In genomic region chr10:63247771-63248170, GRCh38 we compare ENCODE assay signal across 33 cellular contexts.
DNase-seq lines count a peak whose midpoint lies in the region; ATAC-seq, FAIRE-seq and TF ChIP-seq lines count a peak whose summit lies in the region.
"Had no signal": no experiment of that assay in that cellular context is flagged by ENCODE, and none has a peak within 500 bp of the region (broad histone marks: within the 10 kb centered on the region; RNA-seq: fewer than 3 reads in every experiment).

No MANE protein-coding gene starts in this region.

- intact Hi-C loops in heart left ventricle (cut with DNase I): no loop called here
- intact Hi-C loops in Right ventricle myocardium superior (cut with DNase I): no loop called here

- H2AFZ ChIP-seq in astrocyte (ENCODE audit: low read depth, low read length): no peak overlapping the region

- H3K27me3 Mint-ChIP-seq in activated CD4-positive, alpha-beta T cell treated with anti-CD3 and anti-CD28 coated beads, Interleukin-2, amount 10 ng/mL, durations not matched to agents 7 days and 5 days: no peaks in the 10 kb centered on the region
- H3K27me3 Mint-ChIP-seq in astrocyte (ENCODE audit: low read depth, unreplicated experiment): no peaks in the 10 kb centered on the region
- H3K27me3 Mint-ChIP-seq: activated naive CD8-positive, alpha-beta T cell treated with anti-CD3 and anti-CD28 coated beads for 36 hours; IgD-negative memory B cell; natural killer cell treated with Interleukin-12 subunit alpha and Interleukin-12 subunit beta and Interleukin-15 and Interleukin-18, amount 100 ng/mL, for 72 hours; stimulated activated memory B cell treated with anti-CD40 and anti-IgM and Interleukin-4, amounts not matched to agents 10 μg/mL and 1 μg/mL and 100 μg/mL, for 72 hours; T-helper 17 cell; type B pancreatic cell had no signal

- peaks cover 94% of the 10 kb centered on the region for H4K20me1 ChIP-seq in astrocyte (ENCODE audit: insufficient read depth, low read length)

- H3K27ac ChIP-seq in astrocyte (ENCODE audit: low read depth, low read length) (no peak overlapping the region), foreskin keratinocyte (no peak overlapping the region), heart left ventricle (no peak overlapping the region)
- H3K27ac ChIP-seq: 22Rv1, gastroesophageal sphincter had no signal

- H3K9me3 Mint-ChIP-seq in activated CD4-positive, alpha-beta T cell treated with anti-CD3 and anti-CD28 coated beads, Interleukin-2, amount 10 ng/mL, durations not matched to agents 7 days and 5 days: peaks cover 8% of the 10 kb centered on the region
- no peaks in the 10 kb centered on the region for H3K9me3 Mint-ChIP-seq in astrocyte (ENCODE audit: unreplicated experiment)
- H3K9me3 Mint-ChIP-seq: natural killer cell treated with Interleukin-12 subunit alpha and Interleukin-12 subunit beta and Interleukin-15 and Interleukin-18, amount 100 ng/mL, for 72 hours had no signal

- H3K9me3 ChIP-seq in astrocyte (ENCODE audit: insufficient read depth, low read depth, low read length) (no peaks in the 10 kb centered on the region), heart left ventricle (peaks cover 0 to 9% (median 0%) of the 10 kb centered on the region in 12 donors)
- H3K9me3 ChIP-seq: gastroesophageal sphincter, mucosa of descending colon, SK-N-SH had no signal

- TF ChIP-seq CTCF in astrocyte (IDR thresholded peaks at IDR 0.05; ENCODE audit: insufficient read depth, low read depth, low read length): no peak
- TF ChIP-seq CTCF in foreskin keratinocyte (conservative IDR thresholded peaks at IDR 0.05): no peak
- TF ChIP-seq CTCF in heart left ventricle (IDR thresholded peaks at IDR 0.05): no peak

- H3K4me2 ChIP-seq in astrocyte (ENCODE audit: low read length): no peak overlapping the region
- H3K4me2 ChIP-seq: SK-N-SH had no signal

- peaks cover 41% of the 10 kb centered on the region for H3K4me1 Mint-ChIP-seq in activated CD4-positive, alpha-beta T cell treated with anti-CD3 and anti-CD28 coated beads, Interleukin-2, amount 10 ng/mL, durations not matched to agents 7 days and 5 days
- H3K4me1 Mint-ChIP-seq in astrocyte (ENCODE audit: low read depth, unreplicated experiment): peaks cover 6% of the 10 kb centered on the region

- peaks cover 99% of the 10 kb centered on the region for H3K79me2 ChIP-seq in astrocyte (ENCODE audit: insufficient read depth, low read length)

- WGBS in heart left ventricle, 4 donors: 88 to 96% (median 93%) methylated on average over 4 of the region's 4 CpGs

- no peak for DNase-seq in activated CD4-positive, alpha-beta T cell treated with anti-CD3 and anti-CD28 coated beads, Interleukin-2, amount 10 ng/mL, durations not matched to agents 7 days and 5 days
- no peak for DNase-seq in activated CD4-positive, alpha-beta T cell treated with anti-CD3 and anti-CD28 coated beads, Interleukin-2, amount 50 U/mL, for 48 hours
- DNase-seq in astrocyte (ENCODE audit: low read depth): peak; percentile 41
- DNase-seq in foreskin keratinocyte: no peak
- DNase-seq in heart left ventricle: no peak
- no peak for DNase-seq in NOMO-1 treated with dmso at 0.1 percent for 144 hours (lab: John Stamatoyannopoulos, UW; ENCODE audit: unreplicated experiment)
- no peak for DNase-seq in NCI-H1694 (lab: John Stamatoyannopoulos, UW)
- DNase-seq in Right ventricle myocardium superior: no peak
- DNase-seq: activated CD4-positive, alpha-beta T cell treated with anti-CD3 and anti-CD28 coated beads for 1 hour; activated CD8-positive, alpha-beta memory T cell treated with anti-CD3 and anti-CD28 coated beads for 24 hours; activated effector memory CD4-positive, alpha-beta T cell treated with anti-CD3 and anti-CD28 coated beads, Interleukin-2, amount 50 U/mL, for 16 hours; activated naive CD8-positive, alpha-beta T cell treated with anti-CD3 and anti-CD28 coated beads for 36 hours; aorta; DMS79 treated with DMSO at 0.1 percent for 48 hours; hypothalamus; left colon; MM.1S; mucosa of descending colon; NCI-H1417; NCI-H2081 treated with DMSO at 0.1 percent for 48 hours; NCI-H2227 treated with DMSO at 0.1 percent for 48 hours; NCI-H526; occipital lobe; SK-N-SH; substantia nigra; T-helper 17 cell had no signal

- no peak for TF ChIP-seq POLR2A in heart left ventricle (IDR thresholded peaks at IDR 0.05)

- CTCF ChIA-PET in activated CD4-positive, alpha-beta T cell treated with anti-CD3 and anti-CD28 coated beads, Interleukin-2, amount 10 ng/mL, durations not matched to agents 7 days and 5 days (lab: Charles Lee): no interaction called here

- H3K27me3 ChIP-seq in astrocyte (ENCODE audit: insufficient read depth, low read length) (no peaks in the 10 kb centered on the region), foreskin keratinocyte (no peaks in the 10 kb centered on the region), heart left ventricle (no peaks in the 10 kb centered on the region)
- H3K27me3 ChIP-seq: gastroesophageal sphincter had no signal

- H3K36me3 Mint-ChIP-seq in activated CD4-positive, alpha-beta T cell treated with anti-CD3 and anti-CD28 coated beads, Interleukin-2, amount 10 ng/mL, durations not matched to agents 7 days and 5 days (ENCODE audit: low read depth): peaks cover 41% of the 10 kb centered on the region
- H3K36me3 Mint-ChIP-seq in astrocyte (ENCODE audit: low read depth, unreplicated experiment): peaks cover 12% of the 10 kb centered on the region

- H3K4me3 Mint-ChIP-seq in activated CD4-positive, alpha-beta T cell treated with anti-CD3 and anti-CD28 coated beads, Interleukin-2, amount 10 ng/mL, durations not matched to agents 7 days and 5 days: no peak overlapping the region
- H3K4me3 Mint-ChIP-seq in astrocyte (ENCODE audit: unreplicated experiment): no peak overlapping the region
- H3K4me3 Mint-ChIP-seq: activated naive CD8-positive, alpha-beta T cell treated with anti-CD3 and anti-CD28 coated beads for 36 hours; CD14-positive monocyte; natural killer cell treated with Interleukin-12 subunit alpha and Interleukin-12 subunit beta and Interleukin-15 and Interleukin-18, amount 100 ng/mL, for 72 hours; stimulated activated memory B cell treated with anti-CD40 and anti-IgM and Interleukin-4, amounts not matched to agents 10 μg/mL and 1 μg/mL and 100 μg/mL, for 72 hours; T-helper 17 cell; type B pancreatic cell had no signal

- H3K36me3 ChIP-seq in astrocyte (ENCODE audit: insufficient read depth, low read length) (no peaks in the 10 kb centered on the region), heart left ventricle (peaks cover 0 to 18% (median 10%) of the 10 kb centered on the region in 9 donors)

- ATAC-seq in foreskin keratinocyte (peak; percentile 18), heart left ventricle (no peak), Right ventricle myocardium superior (ENCODE audit: poor library complexity) (no peak)
- ATAC-seq: gastroesophageal sphincter; left colon; mucosa of descending colon; natural killer cell treated with Interleukin-12 subunit alpha and Interleukin-12 subunit beta and Interleukin-15 and Interleukin-18, amount 100 ng/mL, for 72 hours; stimulated activated memory B cell treated with anti-CD40 and anti-IgM and Interleukin-4, amounts not matched to agents 10 μg/mL and 1 μg/mL and 100 μg/mL, for 72 hours; T-helper 17 cell had no signal

- peaks cover 7% of the 10 kb centered on the region for H3K4me1 ChIP-seq in astrocyte (ENCODE audit: insufficient read depth, low read length)
- peaks cover 11% of the 10 kb centered on the region for H3K4me1 ChIP-seq in foreskin keratinocyte
- peaks cover 0 to 45% (median 23%) of the 10 kb centered on the region in 12 donors for H3K4me1 ChIP-seq in heart left ventricle

- no peak overlapping the region for H3K4me3 ChIP-seq in astrocyte (ENCODE audit: insufficient read depth, low read depth, low read length)
- H3K4me3 ChIP-seq in heart left ventricle: no peak overlapping the region
- H3K4me3 ChIP-seq: gastroesophageal sphincter, mucosa of descending colon had no signal

- H3K27ac Mint-ChIP-seq in activated CD4-positive, alpha-beta T cell treated with anti-CD3 and anti-CD28 coated beads, Interleukin-2, amount 10 ng/mL, durations not matched to agents 7 days and 5 days: peak overlapping the region; percentile 41
- H3K27ac Mint-ChIP-seq in astrocyte (ENCODE audit: unreplicated experiment): no peak overlapping the region
- H3K27ac Mint-ChIP-seq: activated naive CD8-positive, alpha-beta T cell treated with anti-CD3 and anti-CD28 coated beads for 36 hours; T-helper 17 cell; type B pancreatic cell had no signal

- no peak for FAIRE-seq in astrocyte (lab: Jason Lieb, UNC)

- POLR2A ChIA-PET in activated CD4-positive, alpha-beta T cell treated with anti-CD3 and anti-CD28 coated beads, Interleukin-2, amount 10 ng/mL, durations not matched to agents 7 days and 5 days (lab: Charles Lee): no interaction called here

- H3K9ac ChIP-seq in astrocyte (ENCODE audit: low read length): no peak overlapping the region
- H3K9ac ChIP-seq: SK-N-SH had no signal
